10 cellular contexts compared by ENCODE assay signal in genomic region chr16:50309527-50310307, GRCh38. TPM values are rescaled to one million over a fixed set of nuclear protein-coding genes. Genes with fewer than 3 reads are reported as not detected.
A peak's percentile ranks its signal among the peaks of the same experiment; 100 is the strongest.
DNase-seq lines count a peak whose midpoint lies in the region; ATAC-seq and TF ChIP-seq lines count a peak whose summit lies in the region.
"Had no signal": no experiment of that assay in that cellular context is flagged by ENCODE, and none has a peak within 500 bp of the region (broad histone marks: within the 10 kb centered on the region; RNA-seq: fewer than 3 reads in every experiment).

No MANE protein-coding gene starts in this region.

- H3K27me3 ChIP-seq in NT2/D1 (ENCODE audit: insufficient read depth, insufficient read length) (no peaks in the 10 kb centered on the region), ovary (no peaks in the 10 kb centered on the region), PC-3 (ENCODE audit: low read length) (no peaks in the 10 kb centered on the region)

- no peaks in the 10 kb centered on the region for H3K79me2 ChIP-seq in PC-3 (ENCODE audit: low read length)

- no peaks in the 10 kb centered on the region for H4K20me1 ChIP-seq in PC-3 (ENCODE audit: low read length)

- H3F3A ChIP-seq in PC-3 (ENCODE audit: low read length, unreplicated experiment) = no peaks in the 10 kb centered on the region

- no peak for TF ChIP-seq CTCF in ovary (IDR thresholded peaks at IDR 0.05)
- TF ChIP-seq CTCF in PC-3 (conservative IDR thresholded peaks at IDR 0.05; ENCODE audit: low read depth, low read length) = no peak

- no peaks in the 10 kb centered on the region for H3K9me3 Mint-ChIP-seq in dendritic cell treated with granulocyte-macrophage colony-stimulating factor and Interleukin-4, amounts not matched to agents 40 ng/mL and 50 ng/mL, for 4 days

- peaks cover 8% of the 10 kb centered on the region; the same call in 1 of the 2 replicates for H3K9me3 ChIP-seq in NT2/D1 (ENCODE audit: insufficient read depth, low read length)
- no peaks in the 10 kb centered on the region for H3K9me3 ChIP-seq in ovary
- H3K9me3 ChIP-seq in PC-3 (ENCODE audit: low read length) = no peaks in the 10 kb centered on the region

- no peak for TF ChIP-seq POLR2A in ovary (IDR thresholded peaks at IDR 0.05)

- no peak overlapping the region for H3K4me3 Mint-ChIP-seq in dendritic cell treated with granulocyte-macrophage colony-stimulating factor and Interleukin-4, amounts not matched to agents 40 ng/mL and 50 ng/mL, for 4 days

- H3K4me3 ChIP-seq in NT2/D1 (ENCODE audit: insufficient read length, low read depth) (no peak overlapping the region), ovary (no peak overlapping the region), PC-3 (ENCODE audit: low read length) (no peak overlapping the region)
- H3K4me3 ChIP-seq: smooth muscle cell had no signal

- CTCF ChIA-PET in PC-3 (lab: Charles Lee) = no interaction called here

- POLR2A ChIA-PET in PC-3 (lab: Charles Lee; ENCODE audit: unreplicated experiment) = no interaction called here

- 17 to 20% (median 18%) methylated on average over 15 of the region's 15 CpGs for WGBS in ovary, 3 donors

- H3K27me3 Mint-ChIP-seq in dendritic cell treated with granulocyte-macrophage colony-stimulating factor and Interleukin-4, amounts not matched to agents 40 ng/mL and 50 ng/mL, for 4 days = no peaks in the 10 kb centered on the region

- H2AFZ ChIP-seq in PC-3 (ENCODE audit: low read length) = no peak overlapping the region

- peaks cover 100% of the 10 kb centered on the region for H3K36me3 Mint-ChIP-seq in dendritic cell treated with granulocyte-macrophage colony-stimulating factor and Interleukin-4, amounts not matched to agents 40 ng/mL and 50 ng/mL, for 4 days (ENCODE audit: low read depth)

- no peak for TF ChIP-seq EP300 in ovary (IDR thresholded peaks at IDR 0.05)

- no peak overlapping the region for H3K4me2 ChIP-seq in PC-3 (ENCODE audit: low read length)
- H3K4me2 ChIP-seq: smooth muscle cell had no signal

- peaks cover 57% of the 10 kb centered on the region for H3K36me3 ChIP-seq in NT2/D1 (ENCODE audit: insufficient read depth, insufficient read length, low read length)
- no peaks in the 10 kb centered on the region for H3K36me3 ChIP-seq in ovary
- peaks cover 6% of the 10 kb centered on the region for H3K36me3 ChIP-seq in PC-3 (ENCODE audit: low read depth, low read length)

- no peak for ATAC-seq in HG02973 (IDR thresholded peaks at IDR 0.05; ENCODE audit: unreplicated experiment)
- no peak for ATAC-seq in HG02885 (IDR thresholded peaks at IDR 0.05; ENCODE audit: poor library complexity, unreplicated experiment)
- no peak for ATAC-seq in PC-3

- peak overlapping the region; percentile 16 for H3K9ac ChIP-seq in NT2/D1 (ENCODE audit: insufficient read length, low read depth)
- no peak overlapping the region for H3K9ac ChIP-seq in PC-3 (ENCODE audit: low read length)

- BruUV-seq in PC-3 (replicated peaks; lab: Mats Ljungman, UMichigan) = no TSS peak

- H3K27ac ChIP-seq in ovary (peak overlapping the region in 1 of 2 donors; percentile 39), PC-3 (ENCODE audit: low read length) (no peak overlapping the region)

- peaks cover 81% of the 10 kb centered on the region for H3K4me1 Mint-ChIP-seq in dendritic cell treated with granulocyte-macrophage colony-stimulating factor and Interleukin-4, amounts not matched to agents 40 ng/mL and 50 ng/mL, for 4 days (ENCODE audit: low read depth)

- no peaks in the 10 kb centered on the region for H3K9me2 ChIP-seq in PC-3 (replicated peaks; ENCODE audit: low read length)

- DNase-seq in NCI-H146 (lab: John Stamatoyannopoulos, UW) (peak; percentile 2), NCI-H146 treated with DMSO at 0.1 percent for 48 hours (lab: John Stamatoyannopoulos, UW; ENCODE audit: unreplicated experiment) (no peak), NT2/D1 (ENCODE audit: low read depth, low spot score) (no peak), ovary (peak in 4 of 5 donors; percentile 58 to 80 (median 64)), PC-3 (no peak)
- DNase-seq: NCI-H524 treated with DMSO at 0.1 percent for 48 hours had no signal

- peak overlapping the region; percentile 67 for H3K27ac Mint-ChIP-seq in dendritic cell treated with granulocyte-macrophage colony-stimulating factor and Interleukin-4, amounts not matched to agents 40 ng/mL and 50 ng/mL, for 4 days

- intact Hi-C loops in dendritic cell treated with granulocyte-macrophage colony-stimulating factor and Interleukin-4, amounts not matched to agents 40 ng/mL and 50 ng/mL, for 4 days (cut with micrococcal nuclease) = loop anchor here (5.0 kb wide), 1 partner anchor 32 kb away; no protein-coding TSS in a partner anchor
- intact Hi-C loops in ovary (cut with DNase I) = loop anchor here in 1 of 4 donors (10.0 kb wide), 1 partner anchor 45 kb away; the partner anchor contains the start of gene ADCY7
- intact Hi-C loops in PC-3 (cut with micrococcal nuclease) = no loop called here

- H3K4me1 ChIP-seq in NT2/D1 (ENCODE audit: insufficient read depth, insufficient read length) (peaks cover 2% of the 10 kb centered on the region), ovary (ENCODE audit: insufficient read depth) (peaks cover 20% of the 10 kb centered on the region), PC-3 (ENCODE audit: insufficient read depth, low read length) (peaks cover 4% of the 10 kb centered on the region; the same call in 1 of the 2 replicates)

RNA-seq across cellular contexts. Expression of gene ADCY7, which starts 43.4 kb away (rescaled TPM):
- total RNA-seq in ovary (10 to 100 TPM; 23.4 to 78.9 (median 39.5) TPM), PC-3 (2014; rRNA removed) (13.1 and 14.1 TPM in 2 replicates)
- polyA plus RNA-seq in ovary = 10 to 100 TPM; 10.2 to 10.7 TPM

RNA-seq across cellular contexts. Expression of gene BRD7, which starts 59.1 kb away (rescaled TPM):
- total RNA-seq in ovary (10 to 100 TPM; 30.0 to 58.7 (median 53.5) TPM), PC-3 (2014; rRNA removed) (38.4 and 40.0 TPM in 2 replicates)
- polyA plus RNA-seq in ovary = 10 to 100 TPM; 33.9 to 75.1 TPM

Comparison
In these comparisons a context has a peak if more than half of its experiments do, and no peak if none do; other contexts are left out.
1. DNase-seq: peak in NCI-H146 (single experiment) and ovary (4 of 5); none in NCI-H146 treated with DMSO at 0.1 percent for 48 hours (single experiment), NT2/D1 (single experiment) and PC-3 (single experiment).